Comparison of ENCODE assay signal across 20 cellular contexts in genomic region chr9:134690946-134691694, GRCh38. TPM values are rescaled to one million over a fixed set of nuclear protein-coding genes. Genes with fewer than 3 reads are reported as not detected.
DNase-seq lines count a peak whose midpoint lies in the region; ATAC-seq, FAIRE-seq and TF ChIP-seq lines count a peak whose summit lies in the region.
"Had no signal": no experiment of that assay in that cellular context is flagged by ENCODE, and none has a peak within 500 bp of the region (broad histone marks: within the 10 kb centered on the region; RNA-seq: fewer than 3 reads in every experiment).

No MANE protein-coding gene starts in this region.

- H3K4me2 ChIP-seq in astrocyte (ENCODE audit: low read length): no peak overlapping the region

- H3K4me1 ChIP-seq in astrocyte (ENCODE audit: insufficient read depth, low read length) (peaks cover 23% of the 10 kb centered on the region), right cardiac atrium (ENCODE audit: control insufficient read depth, insufficient read depth, low read length) (no peaks in the 10 kb centered on the region), ascending aorta (peaks cover 3 to 11% of the 10 kb centered on the region in 2 donors)

- TF ChIP-seq CTCF in astrocyte (IDR thresholded peaks at IDR 0.05; ENCODE audit: insufficient read depth, low read depth, low read length) (no peak), ascending aorta (IDR thresholded peaks at IDR 0.05) (no peak)

- peaks cover 24% of the 10 kb centered on the region for H3K4me1 Mint-ChIP-seq in astrocyte (ENCODE audit: low read depth, unreplicated experiment)

- no peaks in the 10 kb centered on the region for H3K27me3 Mint-ChIP-seq in astrocyte (ENCODE audit: low read depth, unreplicated experiment)
- H3K27me3 Mint-ChIP-seq: activated CD4-positive, alpha-beta T cell treated with anti-CD3 and anti-CD28 coated beads, Interleukin-2, amount 10 ng/mL, durations not matched to agents 24 days and 14 days; activated naive CD8-positive, alpha-beta T cell treated with anti-CD3 and anti-CD28 coated beads, Interleukin-2, amount 10 ng/mL, durations not matched to agents 7 days and 5 days; type B pancreatic cell had no signal

- 63% methylated on average over 31 of the region's 31 CpGs for WGBS in right cardiac atrium

- FAIRE-seq in astrocyte (lab: Jason Lieb, UNC): no peak

- intact Hi-C loops in right cardiac atrium (cut with DNase I): loop anchor here in 2 of 4 donors (10.0 kb wide), 3 partner anchors 54 to 724 kb away; no protein-coding TSS in a partner anchor
- intact Hi-C loops in posterior vena cava (cut with DNase I): no loop called here
- intact Hi-C loops in ascending aorta (cut with DNase I): no loop called here

- H3K9me3 ChIP-seq in astrocyte (ENCODE audit: insufficient read depth, low read depth, low read length): no peaks in the 10 kb centered on the region
- H3K9me3 ChIP-seq in right cardiac atrium (ENCODE audit: control insufficient read depth, low read length): no peaks in the 10 kb centered on the region
- no peaks in the 10 kb centered on the region for H3K9me3 ChIP-seq in ascending aorta

- peaks cover 99% of the 10 kb centered on the region for H3K79me2 ChIP-seq in astrocyte (ENCODE audit: insufficient read depth, low read length)

- peaks cover 40% of the 10 kb centered on the region for H3K36me3 ChIP-seq in astrocyte (ENCODE audit: insufficient read depth, low read length)
- peaks cover 18 to 25% of the 10 kb centered on the region in 2 donors for H3K36me3 ChIP-seq in ascending aorta

- peak; percentile 46 for DNase-seq in AG20443 (ENCODE audit: low spot score)
- DNase-seq in astrocyte (ENCODE audit: low read depth): no peak
- DNase-seq in right cardiac atrium: peak; percentile 29 to 65 (median 61)
- peak; percentile 70 for DNase-seq in posterior vena cava (ENCODE audit: low spot score)
- no peak for DNase-seq in ascending aorta (ENCODE audit: low spot score in 2 of 2)
- no peak for DNase-seq in NCI-H2171 (lab: John Stamatoyannopoulos, UW)
- DNase-seq: activated CD4-positive, alpha-beta T cell treated with anti-CD3 and anti-CD28 coated beads, Interleukin-2, amount 10 ng/mL, durations not matched to agents 24 days and 14 days; activated naive CD8-positive, alpha-beta T cell treated with anti-CD3 and anti-CD28 coated beads, Interleukin-2, amount 10 ng/mL, durations not matched to agents 7 days and 5 days; central memory CD4-positive, alpha-beta T cell; effector memory CD8-positive, alpha-beta T cell; KBM-7; NCI-H1436 treated with DMSO at 0.1 percent for 48 hours; NCI-H226; occipital lobe; stimulated activated naive CD4-positive, alpha-beta T cell treated with Interleukin-2 at 50 U/mL for 16 hours had no signal

- H3K4me3 Mint-ChIP-seq in astrocyte (ENCODE audit: unreplicated experiment): no peak overlapping the region
- H3K4me3 Mint-ChIP-seq: activated CD4-positive, alpha-beta T cell treated with anti-CD3 and anti-CD28 coated beads, Interleukin-2, amount 10 ng/mL, durations not matched to agents 24 days and 14 days; activated naive CD8-positive, alpha-beta T cell treated with anti-CD3 and anti-CD28 coated beads, Interleukin-2, amount 10 ng/mL, durations not matched to agents 7 days and 5 days; effector memory CD8-positive, alpha-beta T cell; type B pancreatic cell had no signal

- no peaks in the 10 kb centered on the region for H3K27me3 ChIP-seq in astrocyte (ENCODE audit: insufficient read depth, low read length)
- no peaks in the 10 kb centered on the region for H3K27me3 ChIP-seq in right cardiac atrium (ENCODE audit: control insufficient read depth, insufficient read depth)
- no peaks in the 10 kb centered on the region for H3K27me3 ChIP-seq in ascending aorta

- no peak for TF ChIP-seq POLR2A in GM18505 (IDR thresholded peaks at IDR 0.05; ENCODE audit: borderline replicate concordance, extremely low read depth, insufficient read depth, insufficient read length)

- ATAC-seq in right cardiac atrium: no peak
- no peak for ATAC-seq in GM18873 (IDR thresholded peaks at IDR 0.05; ENCODE audit: low FRiP score, unreplicated experiment)
- ATAC-seq in GM18505 (IDR thresholded peaks at IDR 0.05; ENCODE audit: unreplicated experiment): no peak
- ATAC-seq: effector memory CD8-positive, alpha-beta T cell; HCT116 had no signal

- H3K27ac Mint-ChIP-seq in astrocyte (ENCODE audit: unreplicated experiment): peak overlapping the region; percentile 73
- H3K27ac Mint-ChIP-seq: activated CD4-positive, alpha-beta T cell treated with anti-CD3 and anti-CD28 coated beads, Interleukin-2, amount 10 ng/mL, durations not matched to agents 24 days and 14 days; activated naive CD8-positive, alpha-beta T cell treated with anti-CD3 and anti-CD28 coated beads, Interleukin-2, amount 10 ng/mL, durations not matched to agents 7 days and 5 days; effector memory CD8-positive, alpha-beta T cell; type B pancreatic cell had no signal

- H3K4me3 ChIP-seq in astrocyte (ENCODE audit: insufficient read depth, low read depth, low read length): no peak overlapping the region
- H3K4me3 ChIP-seq in right cardiac atrium (ENCODE audit: low read length): no peak overlapping the region
- no peak overlapping the region for H3K4me3 ChIP-seq in ascending aorta

- H3K36me3 Mint-ChIP-seq in astrocyte (ENCODE audit: low read depth, unreplicated experiment): peaks cover 36% of the 10 kb centered on the region
- H3K36me3 Mint-ChIP-seq: activated naive CD8-positive, alpha-beta T cell treated with anti-CD3 and anti-CD28 coated beads, Interleukin-2, amount 10 ng/mL, durations not matched to agents 7 days and 5 days; type B pancreatic cell had no signal

- H3K9me3 Mint-ChIP-seq in astrocyte (ENCODE audit: unreplicated experiment): peaks cover 3% of the 10 kb centered on the region
- H3K9me3 Mint-ChIP-seq: activated CD4-positive, alpha-beta T cell treated with anti-CD3 and anti-CD28 coated beads, Interleukin-2, amount 10 ng/mL, durations not matched to agents 24 days and 14 days; activated naive CD8-positive, alpha-beta T cell treated with anti-CD3 and anti-CD28 coated beads, Interleukin-2, amount 10 ng/mL, durations not matched to agents 7 days and 5 days; effector memory CD8-positive, alpha-beta T cell; type B pancreatic cell had no signal

- H3K9ac ChIP-seq in astrocyte (ENCODE audit: low read length): no peak overlapping the region

- peak overlapping the region; percentile 31 for H3K27ac ChIP-seq in astrocyte (ENCODE audit: low read depth, low read length)
- H3K27ac ChIP-seq in right cardiac atrium (ENCODE audit: low read length): no peak overlapping the region
- H3K27ac ChIP-seq in ascending aorta: no peak overlapping the region

- peaks cover 99% of the 10 kb centered on the region for H4K20me1 ChIP-seq in astrocyte (ENCODE audit: insufficient read depth, low read length)

- H2AFZ ChIP-seq in astrocyte (ENCODE audit: low read depth, low read length): no peak overlapping the region

RNA-seq across cellular contexts. Expression of gene COL5A1, which starts 49.5 kb away (rescaled TPM):
- total RNA-seq in astrocyte (1,055 and 1,568 TPM in 2 replicates), right cardiac atrium (10 to 100 TPM; 16.0 to 35.8 (median 26.1) TPM), posterior vena cava (100 to 1,000 TPM in 1 of 2 donors, 10 to 100 TPM in 1; 71.1 to 196 TPM), ascending aorta (99.6 TPM)
- 15.4 TPM for polyA plus RNA-seq in right cardiac atrium
- total RNA-seq: activated CD4-positive, alpha-beta T cell treated with anti-CD3 and anti-CD28 coated beads, Interleukin-2, amount 10 ng/mL, durations not matched to agents 24 days and 14 days; SK-MEL-5 had no signal

Comparison
In these comparisons a context has a peak if more than half of its experiments do, and no peak if none do; other contexts are left out.
1. DNase-seq: peak in AG20443 (single experiment), right cardiac atrium (3 of 3) and posterior vena cava (single experiment); none in astrocyte (single experiment), ascending aorta (0 of 2) and NCI-H2171 (single experiment).